22 cellular contexts compared by ENCODE assay signal in the genomic region with DNA sequence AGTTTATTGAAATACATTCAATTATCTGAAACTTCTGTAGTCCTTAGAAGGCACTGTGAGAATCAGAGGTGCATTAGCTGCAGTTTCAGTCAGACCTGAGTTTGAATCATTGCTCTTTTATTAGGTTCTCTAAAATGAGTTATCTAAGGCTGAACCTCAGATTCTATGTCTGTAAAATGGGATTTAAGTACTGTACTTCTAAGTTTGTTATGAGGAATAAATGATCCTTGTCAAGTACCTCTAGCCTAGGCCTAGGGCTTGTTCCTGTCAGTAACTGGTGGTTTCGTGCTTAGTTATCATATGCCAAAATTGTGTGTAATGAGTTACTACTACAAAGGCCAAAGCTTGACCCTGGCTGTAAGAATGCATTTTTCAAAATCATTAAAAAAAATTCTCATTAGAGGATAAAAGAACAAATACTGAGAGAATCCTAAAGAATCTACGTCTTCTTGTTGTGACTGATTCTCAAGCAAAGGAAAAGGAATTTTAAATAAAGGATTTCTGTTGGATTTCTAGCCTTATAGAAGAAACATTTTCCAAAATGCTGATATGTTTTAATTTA.
A peak's percentile ranks its signal among the peaks of the same experiment; 100 is the strongest.
DNase-seq lines count a peak whose midpoint lies in the region; ATAC-seq and TF ChIP-seq lines count a peak whose summit lies in the region.
"Had no signal": no experiment of that assay in that cellular context is flagged by ENCODE, and none has a peak within 500 bp of the region (broad histone marks: within the 10 kb centered on the region; RNA-seq: fewer than 3 reads in every experiment).

No MANE protein-coding gene starts in this region.

- peak overlapping the region; percentile 33; the same call in 1 of the 2 replicates for H3K4me3 Mint-ChIP-seq in HFFc6
- no peak overlapping the region for H3K4me3 Mint-ChIP-seq in activated T-cell treated with anti-CD3 and anti-CD28 coated beads, Interleukin-2, amount 50 U/mL, for 24 hours
- H3K4me3 Mint-ChIP-seq: activated T-helper 1 cell treated with anti-CD3 and anti-CD28 coated beads, Interleukin-12 subunit alpha, Interleukin-12 subunit beta, Interleukin-2, Interleukin-4 antibody, amounts not matched to agents 30 ng/mL and 10 ng/mL and 1 ng/mL, durations not matched to agents 14 hours and 24 hours and 36 hours; effector memory CD8-positive, alpha-beta T cell; naive thymus-derived CD8-positive, alpha-beta T cell had no signal

- peaks cover 65% of the 10 kb centered on the region for H3K4me1 Mint-ChIP-seq in HFFc6 (ENCODE audit: low read depth)
- no peaks in the 10 kb centered on the region for H3K4me1 Mint-ChIP-seq in activated T-cell treated with anti-CD3 and anti-CD28 coated beads, Interleukin-2, amount 50 U/mL, for 24 hours (ENCODE audit: low read depth)
- H3K4me1 Mint-ChIP-seq: naive thymus-derived CD8-positive, alpha-beta T cell had no signal

- DNase-seq in HFFc6 (no peak), thoracic aorta (ENCODE audit: low spot score) (no peak), KG1 (lab: John Stamatoyannopoulos, UW) (no peak), foreskin fibroblast (no peak)
- no peak for DNase-seq in activated T-cell treated with anti-CD3 and anti-CD28 coated beads, Interleukin-2, amount 50 U/mL, for 24 hours
- DNase-seq in activated CD8-positive, alpha-beta memory T cell treated with anti-CD3 and anti-CD28 coated beads for 24 hours = no peak
- DNase-seq: activated CD4-positive, alpha-beta T cell treated with anti-CD3 and anti-CD28 coated beads for 48 hours; DND-41; effector memory CD8-positive, alpha-beta T cell; naive thymus-derived CD8-positive, alpha-beta T cell; NCI-H1105 treated with DMSO at 0.1 percent for 48 hours; NCI-H510A treated with DMSO at 0.1 percent for 48 hours; SK-N-SH; T-helper 2 cell had no signal

- peaks cover 24% of the 10 kb centered on the region for H3K36me3 Mint-ChIP-seq in HFFc6 (ENCODE audit: low read depth)
- no peaks in the 10 kb centered on the region for H3K36me3 Mint-ChIP-seq in activated T-cell treated with anti-CD3 and anti-CD28 coated beads, Interleukin-2, amount 50 U/mL, for 24 hours (ENCODE audit: low read depth)
- H3K36me3 Mint-ChIP-seq: activated naive CD4-positive, alpha-beta T cell treated with anti-CD3 and anti-CD28 coated beads, Interleukin-2, amount 50 U/mL, for 72 hours; naive thymus-derived CD8-positive, alpha-beta T cell had no signal

- no peak for ATAC-seq in thoracic aorta (ENCODE audit: insufficient number of reproducible peaks, low FRiP score, low read depth)
- ATAC-seq: activated naive CD4-positive, alpha-beta T cell treated with anti-CD3 and anti-CD28 coated beads, Interleukin-2, amount 50 U/mL, for 72 hours; effector memory CD8-positive, alpha-beta T cell; HepG2; naive thymus-derived CD8-positive, alpha-beta T cell had no signal

- no peaks in the 10 kb centered on the region for H3K27me3 Mint-ChIP-seq in HFFc6 (ENCODE audit: insufficient read depth)
- no peaks in the 10 kb centered on the region for H3K27me3 Mint-ChIP-seq in activated T-cell treated with anti-CD3 and anti-CD28 coated beads, Interleukin-2, amount 50 U/mL, for 24 hours
- H3K27me3 Mint-ChIP-seq: effector memory CD8-positive, alpha-beta T cell had no signal

- TF ChIP-seq CTCF in HFFc6 (IDR thresholded peaks at IDR 0.05) = no peak
- no peak for TF ChIP-seq CTCF in thoracic aorta (IDR thresholded peaks at IDR 0.05)
- no peak for TF ChIP-seq CTCF in foreskin fibroblast (IDR thresholded peaks at IDR 0.05; ENCODE audit: low read depth, low read length)

- WGBS in mesodermal cell (ENCODE audit: insufficient coverage in 2 of 2), 2 experiments = 86% methylated on average over 1 of the region's 2 CpGs

- no peak overlapping the region for H3K4me3 ChIP-seq in mesodermal cell (ENCODE audit: extremely low read depth, insufficient read depth, low read length, poor library complexity, severe bottlenecking)
- H3K4me3 ChIP-seq in thoracic aorta = peak overlapping the region; percentile 8
- no peak overlapping the region for H3K4me3 ChIP-seq in foreskin fibroblast (ENCODE audit: low read depth in 1 of 2, low read length in 2 of 2)
- H3K4me3 ChIP-seq: prostate gland had no signal

- H3K27ac Mint-ChIP-seq in HFFc6 = peak overlapping the region; percentile 36; the same call in 1 of the 2 replicates
- H3K27ac Mint-ChIP-seq in activated T-cell treated with anti-CD3 and anti-CD28 coated beads, Interleukin-2, amount 50 U/mL, for 24 hours = no peak overlapping the region
- H3K27ac Mint-ChIP-seq: activated naive CD4-positive, alpha-beta T cell treated with anti-CD3 and anti-CD28 coated beads, Interleukin-2, amount 50 U/mL, for 72 hours; activated T-helper 1 cell treated with anti-CD3 and anti-CD28 coated beads, Interleukin-12 subunit alpha, Interleukin-12 subunit beta, Interleukin-2, Interleukin-4 antibody, amounts not matched to agents 30 ng/mL and 10 ng/mL and 1 ng/mL, durations not matched to agents 14 hours and 24 hours and 36 hours; effector memory CD8-positive, alpha-beta T cell; naive thymus-derived CD8-positive, alpha-beta T cell had no signal

- H3K9me3 ChIP-seq in mesodermal cell (ENCODE audit: control insufficient read depth, low read length) (no peaks in the 10 kb centered on the region), thoracic aorta (no peaks in the 10 kb centered on the region)
- H3K9me3 ChIP-seq: esophagus muscularis mucosa, prostate gland, SK-N-SH had no signal

- H3K27me3 ChIP-seq in thoracic aorta (replicated peaks; ENCODE audit: insufficient read depth) = no peaks in the 10 kb centered on the region
- H3K27me3 ChIP-seq: esophagus muscularis mucosa had no signal

- peak overlapping the region; percentile 95 for H3K27ac ChIP-seq in cingulate gyrus (ENCODE audit: low read depth, low read length)
- peak overlapping the region; percentile 64 for H3K27ac ChIP-seq in mesodermal cell (ENCODE audit: low read depth, low read length, severe bottlenecking)
- no peak overlapping the region for H3K27ac ChIP-seq in thoracic aorta
- H3K27ac ChIP-seq: HL-60, prostate gland had no signal

- no peaks in the 10 kb centered on the region for H3K9me3 Mint-ChIP-seq in HFFc6
- H3K9me3 Mint-ChIP-seq in activated T-cell treated with anti-CD3 and anti-CD28 coated beads, Interleukin-2, amount 50 U/mL, for 24 hours = no peaks in the 10 kb centered on the region
- H3K9me3 Mint-ChIP-seq: activated T-helper 1 cell treated with anti-CD3 and anti-CD28 coated beads, Interleukin-12 subunit alpha, Interleukin-12 subunit beta, Interleukin-2, Interleukin-4 antibody, amounts not matched to agents 30 ng/mL and 10 ng/mL and 1 ng/mL, durations not matched to agents 14 hours and 24 hours and 36 hours had no signal

- H3K4me1 ChIP-seq in mesodermal cell (ENCODE audit: control insufficient read depth, insufficient read depth, low read length, poor library complexity, severe bottlenecking) = peaks cover 33% of the 10 kb centered on the region
- H3K4me1 ChIP-seq in thoracic aorta (ENCODE audit: control insufficient read depth in 1 of 2, low read depth in 2 of 2) = peaks cover 7 to 28% of the 10 kb centered on the region in 2 donors
- H3K4me1 ChIP-seq: prostate gland had no signal

- no peaks in the 10 kb centered on the region for H3K36me3 ChIP-seq in mesodermal cell (ENCODE audit: control insufficient read depth, insufficient read depth, low read length)
- no peaks in the 10 kb centered on the region for H3K36me3 ChIP-seq in thoracic aorta
- H3K36me3 ChIP-seq: esophagus muscularis mucosa, prostate gland had no signal

Comparison
In these comparisons a context has a peak if more than half of its experiments do, and no peak if none do; other contexts are left out.
1. H3K27ac ChIP-seq: peak in cingulate gyrus (single experiment) and mesodermal cell (single experiment); none in thoracic aorta (0 of 2).